17 cellular contexts compared by ENCODE assay signal in genomic region chr5:172430354-172430753, GRCh38. TPM values are rescaled to one million over a fixed set of nuclear protein-coding genes. Genes with fewer than 3 reads are reported as not detected.
DNase-seq lines count a peak whose midpoint lies in the region; ATAC-seq and TF ChIP-seq lines count a peak whose summit lies in the region.
"Had no signal": no experiment of that assay in that cellular context is flagged by ENCODE, and none has a peak within 500 bp of the region (broad histone marks: within the 10 kb centered on the region; RNA-seq: fewer than 3 reads in every experiment).

No MANE protein-coding gene starts in this region.

- H3K27ac ChIP-seq in RWPE1 (peak overlapping the region; percentile 8; the same call in 1 of the 2 replicates), left ventricle myocardium inferior (replicated peaks) (peak overlapping the region; percentile 78), trophoblast cell (ENCODE audit: low read depth, low read length) (no peak overlapping the region), tibial nerve (peak overlapping the region; percentile 69 to 97 (median 84))

- no peak overlapping the region for H4K12ac ChIP-seq in trophoblast cell (ENCODE audit: low read depth, low read length)

- H3K9ac ChIP-seq in trophoblast cell (ENCODE audit: low read length), result no peak overlapping the region

- intact Hi-C loops in left ventricle myocardium inferior (cut with micrococcal nuclease), result no loop called here
- intact Hi-C loops in left colon (cut with DNase I, micrococcal nuclease), result no loop called here

- no peaks in the 10 kb centered on the region for H3K36me3 ChIP-seq in left ventricle myocardium inferior
- H3K36me3 ChIP-seq in trophoblast cell (ENCODE audit: control insufficient read depth in 1 of 2, insufficient read depth in 2 of 2, low read length in 2 of 2), result peaks cover 18 to 21% of the 10 kb centered on the region in 2 experiments
- no peaks in the 10 kb centered on the region for H3K36me3 ChIP-seq in tibial nerve

- POLR2A ChIA-PET in RWPE1 (lab: Yijun Ruan, JAX; ENCODE audit: low non-redundant PET), result no interaction called here

- no CpG with 5 or more reads among the region's 2 CpGs for WGBS in trophoblast cell (ENCODE audit: extremely low coverage, insufficient coverage, insufficient read length)
- 83 to 96% methylated on average over 2 of the region's 2 CpGs for WGBS in tibial nerve, 2 donors

- H3K4me3 ChIP-seq in left ventricle myocardium inferior (no peak overlapping the region), trophoblast cell (ENCODE audit: low read depth, low read length) (no peak overlapping the region), tibial nerve (no peak overlapping the region)
- H3K4me3 ChIP-seq: K562 had no signal

- no peak overlapping the region for H4K8ac ChIP-seq in trophoblast cell (ENCODE audit: low read depth, low read length)

- no peak overlapping the region for H2AK5ac ChIP-seq in trophoblast cell (ENCODE audit: low read length)

- no peak overlapping the region for H2BK12ac ChIP-seq in trophoblast cell (ENCODE audit: low read length)

- H4K91ac ChIP-seq in trophoblast cell (ENCODE audit: low read depth, low read length), result no peak overlapping the region

- peaks cover 8% of the 10 kb centered on the region for H3K79me2 ChIP-seq in trophoblast cell (ENCODE audit: control insufficient read depth, insufficient read depth, low read length, poor library complexity)

- ATAC-seq in left colon, result no peak
- ATAC-seq in HG03571 (IDR thresholded peaks at IDR 0.05; ENCODE audit: unreplicated experiment), result no peak
- ATAC-seq: stimulated activated naive CD8-positive, alpha-beta T cell treated with anti-CD3 and anti-CD28 coated beads, Interleukin-15, amount 100 ng/mL, for 72 hours had no signal

- H2BK5ac ChIP-seq in trophoblast cell (ENCODE audit: low read depth, low read length, poor library complexity), result no peak overlapping the region

- no peak for TF ChIP-seq CTCF in RWPE1 (conservative IDR thresholded peaks at IDR 0.05; ENCODE audit: low read depth)
- TF ChIP-seq CTCF in left ventricle myocardium inferior (IDR thresholded peaks at IDR 0.05; ENCODE audit: borderline replicate concordance), result no peak
- TF ChIP-seq CTCF in tibial nerve (IDR thresholded peaks at IDR 0.05), result no peak

- H3K14ac ChIP-seq in trophoblast cell (ENCODE audit: low read length), result no peak overlapping the region

- no peak overlapping the region for H3K18ac ChIP-seq in trophoblast cell (ENCODE audit: low read length)

- H3K27me3 ChIP-seq in left ventricle myocardium inferior (ENCODE audit: low read depth) (no peaks in the 10 kb centered on the region), trophoblast cell (ENCODE audit: insufficient read depth, low read length) (no peaks in the 10 kb centered on the region), tibial nerve (no peaks in the 10 kb centered on the region)

- H3K9me3 ChIP-seq in left ventricle myocardium inferior (replicated peaks), result no peaks in the 10 kb centered on the region
- no peaks in the 10 kb centered on the region for H3K9me3 ChIP-seq in trophoblast cell (ENCODE audit: insufficient read depth, low read depth, low read length)
- no peaks in the 10 kb centered on the region for H3K9me3 ChIP-seq in tibial nerve

- no peaks in the 10 kb centered on the region for H3K79me1 ChIP-seq in trophoblast cell (ENCODE audit: low read length)

- no peak for TF ChIP-seq POLR2A in tibial nerve (IDR thresholded peaks at IDR 0.05)

- CTCF ChIA-PET in RWPE1 (lab: Yijun Ruan, JAX), result no interaction called here

- no peak overlapping the region for H3K23ac ChIP-seq in trophoblast cell (ENCODE audit: low read length)

- H2BK120ac ChIP-seq in trophoblast cell (ENCODE audit: insufficient read depth, low read length, poor library complexity), result no peak overlapping the region

- H3K4me2 ChIP-seq in trophoblast cell (ENCODE audit: low read length), result no peak overlapping the region

- TF ChIP-seq EP300 in tibial nerve (IDR thresholded peaks at IDR 0.05), result no peak

- peak overlapping the region; percentile 15 for H3K4ac ChIP-seq in trophoblast cell (ENCODE audit: low read depth, low read length)

- H3K4me1 ChIP-seq in left ventricle myocardium inferior, result peaks cover 40% of the 10 kb centered on the region
- H3K4me1 ChIP-seq in trophoblast cell (ENCODE audit: control insufficient read depth in 1 of 2, insufficient read depth in 2 of 2, low read length in 2 of 2), result peaks cover 3 to 10% of the 10 kb centered on the region in 2 experiments
- peaks cover 5 to 98% (median 68%) of the 10 kb centered on the region in 4 donors for H3K4me1 ChIP-seq in tibial nerve

- no peak overlapping the region for H2AFZ ChIP-seq in trophoblast cell (ENCODE audit: insufficient read depth, low read length, poor library complexity)

- no peak for DNase-seq in RWPE1 (ENCODE audit: low spot score)
- DNase-seq in left ventricle myocardium inferior, result no peak
- no peak for DNase-seq in trophoblast cell
- no peak for DNase-seq in tibial nerve (ENCODE audit: low spot score in 2 of 2)
- DNase-seq in left colon, result no peak
- no peak for DNase-seq in AML-193 (lab: John Stamatoyannopoulos, UW)
- no peak for DNase-seq in NCI-H526 treated with DMSO at 0.1 percent for 48 hours (lab: John Stamatoyannopoulos, UW)
- DNase-seq: activated CD4-positive, alpha-beta T cell treated with anti-CD3 and anti-CD28 coated beads for 1 hour; activated naive CD8-positive, alpha-beta T cell treated with anti-CD3 and anti-CD28 coated beads, Interleukin-2, amount 10 ng/mL, durations not matched to agents 7 days and 5 days; DND-41; NCI-H1694; NCI-H446; occipital lobe; stimulated activated CD4-positive, alpha-beta T cell treated with anti-CD3 and anti-CD28 coated beads, Interleukin-2, amount 100 ng/mL, for 48 hours; stimulated activated naive CD8-positive, alpha-beta T cell treated with anti-CD3 and anti-CD28 coated beads, Interleukin-15, amount 100 ng/mL, for 72 hours had no signal

RNA-seq across cellular contexts. Expression of gene SH3PXD2B, which starts 24.0 kb away (rescaled TPM):
- 5.2 TPM for total RNA-seq in left ventricle myocardium inferior
- polyA plus RNA-seq in trophoblast cell (2013), result 40.1 and 41.6 TPM in 2 replicates
- 10 to 100 TPM; 27.8 to 52.6 (median 44.4) TPM for total RNA-seq in tibial nerve
- total RNA-seq in left colon, result 10 to 100 TPM; 11.1 to 12.6 TPM
